ENCODE assay signal across 21 cellular contexts in genomic region chr10:9274206-9274755, GRCh38.
"Had no signal": no experiment of that assay in that cellular context is flagged by ENCODE, and none has a peak within 500 bp of the region (broad histone marks: within the 10 kb centered on the region; RNA-seq: fewer than 3 reads in every experiment).

No MANE protein-coding gene starts in this region.

- H3K4me1 Mint-ChIP-seq: naive B cell; nephron progenitor cell; stimulated activated naive B cell treated with anti-CD40 and anti-IgM and Interleukin-4, amounts not matched to agents 10 μg/mL and 1 μg/mL and 100 μg/mL, for 72 hours; stimulated activated naive CD8-positive, alpha-beta T cell treated with anti-CD3 and anti-CD28 coated beads, Interleukin-15, amount 100 ng/mL, for 72 hours had no signal

- H3K9me3 Mint-ChIP-seq: stimulated activated naive CD8-positive, alpha-beta T cell treated with anti-CD3 and anti-CD28 coated beads, Interleukin-15, amount 100 ng/mL, for 72 hours had no signal

- H3K4me3 Mint-ChIP-seq: naive B cell; nephron progenitor cell; stimulated activated naive B cell treated with anti-CD40 and anti-IgM and Interleukin-4, amounts not matched to agents 10 μg/mL and 1 μg/mL and 100 μg/mL, for 72 hours had no signal

- H3K4me3 ChIP-seq: gastrocnemius medialis, heart right ventricle, sigmoid colon, skin epidermis, tibial nerve, upper lobe of right lung, vagina had no signal

- H3K27ac ChIP-seq: gastrocnemius medialis, heart right ventricle, sigmoid colon, skin epidermis, testis, tibial nerve, upper lobe of right lung, vagina had no signal

- DNase-seq: effector memory CD4-positive, alpha-beta T cell; gastrocnemius medialis; heart right ventricle; hypothalamus; kidney glomerular epithelial cell; mesendoderm; naive B cell; nephron progenitor cell; sigmoid colon; stimulated activated CD4-positive, alpha-beta T cell treated with anti-CD3 and anti-CD28 coated beads, Interleukin-2, amount 100 ng/mL, for 24 hours; stimulated activated CD4-positive, alpha-beta T cell treated with anti-CD3 and anti-CD28 coated beads, Interleukin-4, amount 100 ng/mL, for 4 hours; stimulated activated naive B cell treated with anti-CD40 and anti-IgM and Interleukin-4, amounts not matched to agents 10 μg/mL and 1 μg/mL and 100 μg/mL, for 72 hours; stimulated activated naive CD8-positive, alpha-beta T cell treated with anti-CD3 and anti-CD28 coated beads, Interleukin-15, amount 100 ng/mL, for 72 hours; testis; upper lobe of right lung had no signal

- H3K36me3 Mint-ChIP-seq: naive B cell; stimulated activated naive B cell treated with anti-CD40 and anti-IgM and Interleukin-4, amounts not matched to agents 10 μg/mL and 1 μg/mL and 100 μg/mL, for 72 hours had no signal

- H3K27me3 ChIP-seq: gastrocnemius medialis, sigmoid colon, testis, vagina had no signal

- ATAC-seq: esophagus mucosa; gastrocnemius medialis; heart right ventricle; stimulated activated naive B cell treated with anti-CD40 and anti-IgM and Interleukin-4, amounts not matched to agents 10 μg/mL and 1 μg/mL and 100 μg/mL, for 72 hours; stimulated activated naive CD8-positive, alpha-beta T cell treated with anti-CD3 and anti-CD28 coated beads, Interleukin-15, amount 100 ng/mL, for 72 hours; upper lobe of right lung had no signal

- H3K9me3 ChIP-seq: gastrocnemius medialis, heart right ventricle, sigmoid colon, testis, tibial nerve, upper lobe of right lung, vagina had no signal

- H3K36me3 ChIP-seq: gastrocnemius medialis, heart right ventricle, sigmoid colon, tibial nerve, upper lobe of right lung, vagina had no signal

- H3K4me1 ChIP-seq: gastrocnemius medialis, heart right ventricle, sigmoid colon, testis, tibial nerve, upper lobe of right lung, vagina had no signal

- H3K27ac Mint-ChIP-seq: naive B cell; nephron progenitor cell; stimulated activated naive B cell treated with anti-CD40 and anti-IgM and Interleukin-4, amounts not matched to agents 10 μg/mL and 1 μg/mL and 100 μg/mL, for 72 hours; stimulated activated naive CD8-positive, alpha-beta T cell treated with anti-CD3 and anti-CD28 coated beads, Interleukin-15, amount 100 ng/mL, for 72 hours had no signal

- FAIRE-seq: endometrium, islet of Langerhans had no signal
